ENCODE assay signal across 1 cellular context in the genomic region with DNA sequence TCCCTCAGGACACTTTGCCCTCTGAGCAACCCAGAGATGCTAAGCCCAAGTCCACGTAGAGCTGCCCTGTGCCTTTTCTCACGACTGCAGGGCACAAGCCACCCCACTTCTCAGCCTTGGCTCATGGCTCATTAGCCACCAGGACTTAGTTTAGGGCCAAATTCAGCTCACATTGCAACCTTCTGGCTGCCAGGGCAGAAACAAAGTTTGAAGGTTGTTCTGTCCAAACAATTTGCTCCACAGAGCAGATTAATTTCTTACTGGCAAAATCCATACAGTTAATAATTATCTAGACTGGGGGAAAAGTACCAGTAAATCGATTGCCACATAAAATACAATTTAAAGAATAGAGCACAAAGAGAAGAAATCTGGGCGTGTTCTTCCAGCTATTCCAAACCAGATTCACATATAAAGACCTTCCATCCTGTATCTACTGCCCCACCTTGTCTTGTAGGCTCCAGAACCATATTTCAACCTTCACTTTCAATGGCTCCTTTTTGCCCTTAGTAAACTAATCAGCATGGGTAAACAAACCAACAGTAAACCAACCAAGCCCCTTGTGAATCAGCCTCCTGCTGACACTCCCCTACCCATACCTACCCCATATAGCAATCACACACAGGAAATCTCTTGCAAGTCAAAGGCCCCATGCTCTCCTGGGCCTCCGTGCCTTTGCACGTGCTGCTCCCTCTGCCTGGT.
A peak's percentile ranks its signal among the peaks of the same experiment; 100 is the strongest.
TF ChIP-seq lines count a peak whose summit lies in the region.

No MANE protein-coding gene starts in this region.

TF ChIP-seq in HepG2, 621 proteins besides CTCF, POLR2A, EP300 and RAD21 (continued from another document and continues in another):
- TF ChIP-seq ZNF138 (CRISPR knock-in tag; IDR thresholded peaks at IDR 0.05; ENCODE audit: low read depth) (0 out of 2 replicates have a peak, but pooled peaks have one; percentile 36), ZNF577 (CRISPR knock-in tag; IDR thresholded peaks at IDR 0.05; ENCODE audit: borderline replicate concordance, low read depth) (no peak), RARA (CRISPR knock-in tag; IDR thresholded peaks at IDR 0.05) (peak; percentile 27; the same call in 1 of the 2 replicates), ZNF329 (CRISPR knock-in tag; IDR thresholded peaks at IDR 0.05; ENCODE audit: low read depth) (no peak), ZNF264 (CRISPR knock-in tag; IDR thresholded peaks at IDR 0.05) (peak; percentile 47), ONECUT2 (CRISPR knock-in tag; IDR thresholded peaks at IDR 0.05) (peak; percentile 64; the same call in 1 of the 2 replicates), GATAD2A (CRISPR knock-in tag; IDR thresholded peaks at IDR 0.05) (peak; percentile 73), SMC3 (IDR thresholded peaks at IDR 0.05; ENCODE audit: low read length) (peak; percentile 15; the same call in 1 of the 2 replicates), HOXD1 (CRISPR knock-in tag; IDR thresholded peaks at IDR 0.05) (0 out of 2 replicates have a peak, but pooled peaks have one; percentile 47), ZNF615 (CRISPR knock-in tag; IDR thresholded peaks at IDR 0.05; ENCODE audit: borderline replicate concordance) (no peak), ZNF598 (CRISPR knock-in tag; IDR thresholded peaks at IDR 0.05; ENCODE audit: borderline replicate concordance) (no peak), NFKB2 (CRISPR knock-in tag; IDR thresholded peaks at IDR 0.05; ENCODE audit: borderline replicate concordance) (peak; percentile 50; the same call in 1 of the 2 replicates), ZSCAN31 (CRISPR knock-in tag; IDR thresholded peaks at IDR 0.05; ENCODE audit: low read depth) (peak; percentile 51; the same call in 1 of the 2 replicates), HMG20A (CRISPR knock-in tag; IDR thresholded peaks at IDR 0.05; ENCODE audit: borderline replicate concordance) (peak; percentile 41), FOXO1 (CRISPR knock-in tag; IDR thresholded peaks at IDR 0.05) (peak; percentile 42), GABPB1 (CRISPR knock-in tag; IDR thresholded peaks at IDR 0.05) (peak; percentile 48), SOX6 (IDR thresholded peaks at IDR 0.05) (no peak), SOX6 (CRISPR knock-in tag; IDR thresholded peaks at IDR 0.05) (peak; percentile 90), ZMYM4 (CRISPR knock-in tag; IDR thresholded peaks at IDR 0.05) (peak; percentile 70), ZNF772 (CRISPR knock-in tag; IDR thresholded peaks at IDR 0.05) (peak; percentile 55; the same call in 1 of the 2 replicates), SKI (IDR thresholded peaks at IDR 0.05; ENCODE audit: partially characterized antibody) (no peak), ZNF563 (CRISPR knock-in tag; IDR thresholded peaks at IDR 0.05) (no peak), NR2F6 (IDR thresholded peaks at IDR 0.05) (peak; percentile 34; the same call in 1 of the 2 replicates), NR2F6 (CRISPR knock-in tag; IDR thresholded peaks at IDR 0.05) (peak; percentile 20; the same call in 1 of the 2 replicates), CREB1 (IDR thresholded peaks at IDR 0.05) (no peak), CREB1 (CRISPR knock-in tag; IDR thresholded peaks at IDR 0.05) (peak; percentile 58; the same call in 1 of the 2 replicates)
- TF ChIP-seq, protein P1, sequence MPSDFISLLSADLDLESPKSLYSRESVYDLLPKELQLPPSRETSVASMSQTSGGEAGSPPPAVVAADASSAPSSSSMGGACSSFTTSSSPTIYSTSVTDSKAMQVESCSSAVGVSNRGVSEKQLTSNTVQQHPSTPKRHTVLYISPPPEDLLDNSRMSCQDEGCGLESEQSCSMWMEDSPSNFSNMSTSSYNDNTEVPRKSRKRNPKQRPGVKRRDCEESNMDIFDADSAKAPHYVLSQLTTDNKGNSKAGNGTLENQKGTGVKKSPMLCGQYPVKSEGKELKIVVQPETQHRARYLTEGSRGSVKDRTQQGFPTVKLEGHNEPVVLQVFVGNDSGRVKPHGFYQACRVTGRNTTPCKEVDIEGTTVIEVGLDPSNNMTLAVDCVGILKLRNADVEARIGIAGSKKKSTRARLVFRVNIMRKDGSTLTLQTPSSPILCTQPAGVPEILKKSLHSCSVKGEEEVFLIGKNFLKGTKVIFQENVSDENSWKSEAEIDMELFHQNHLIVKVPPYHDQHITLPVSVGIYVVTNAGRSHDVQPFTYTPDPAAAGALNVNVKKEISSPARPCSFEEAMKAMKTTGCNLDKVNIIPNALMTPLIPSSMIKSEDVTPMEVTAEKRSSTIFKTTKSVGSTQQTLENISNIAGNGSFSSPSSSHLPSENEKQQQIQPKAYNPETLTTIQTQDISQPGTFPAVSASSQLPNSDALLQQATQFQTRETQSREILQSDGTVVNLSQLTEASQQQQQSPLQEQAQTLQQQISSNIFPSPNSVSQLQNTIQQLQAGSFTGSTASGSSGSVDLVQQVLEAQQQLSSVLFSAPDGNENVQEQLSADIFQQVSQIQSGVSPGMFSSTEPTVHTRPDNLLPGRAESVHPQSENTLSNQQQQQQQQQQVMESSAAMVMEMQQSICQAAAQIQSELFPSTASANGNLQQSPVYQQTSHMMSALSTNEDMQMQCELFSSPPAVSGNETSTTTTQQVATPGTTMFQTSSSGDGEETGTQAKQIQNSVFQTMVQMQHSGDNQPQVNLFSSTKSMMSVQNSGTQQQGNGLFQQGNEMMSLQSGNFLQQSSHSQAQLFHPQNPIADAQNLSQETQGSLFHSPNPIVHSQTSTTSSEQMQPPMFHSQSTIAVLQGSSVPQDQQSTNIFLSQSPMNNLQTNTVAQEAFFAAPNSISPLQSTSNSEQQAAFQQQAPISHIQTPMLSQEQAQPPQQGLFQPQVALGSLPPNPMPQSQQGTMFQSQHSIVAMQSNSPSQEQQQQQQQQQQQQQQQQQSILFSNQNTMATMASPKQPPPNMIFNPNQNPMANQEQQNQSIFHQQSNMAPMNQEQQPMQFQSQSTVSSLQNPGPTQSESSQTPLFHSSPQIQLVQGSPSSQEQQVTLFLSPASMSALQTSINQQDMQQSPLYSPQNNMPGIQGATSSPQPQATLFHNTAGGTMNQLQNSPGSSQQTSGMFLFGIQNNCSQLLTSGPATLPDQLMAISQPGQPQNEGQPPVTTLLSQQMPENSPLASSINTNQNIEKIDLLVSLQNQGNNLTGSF (CRISPR knock-in tag; IDR thresholded peaks at IDR 0.05) = 0 out of 2 replicates have a peak, but pooled peaks have one; percentile 32
- TF ChIP-seq, protein P2, sequence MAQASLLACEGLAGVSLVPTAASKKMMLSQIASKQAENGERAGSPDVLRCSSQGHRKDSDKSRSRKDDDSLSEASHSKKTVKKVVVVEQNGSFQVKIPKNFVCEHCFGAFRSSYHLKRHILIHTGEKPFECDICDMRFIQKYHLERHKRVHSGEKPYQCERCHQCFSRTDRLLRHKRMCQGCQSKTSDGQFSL (CRISPR knock-in tag; IDR thresholded peaks at IDR 0.05) = peak; percentile 40; the same call in 1 of the 2 replicates
- TF ChIP-seq, protein P3, sequence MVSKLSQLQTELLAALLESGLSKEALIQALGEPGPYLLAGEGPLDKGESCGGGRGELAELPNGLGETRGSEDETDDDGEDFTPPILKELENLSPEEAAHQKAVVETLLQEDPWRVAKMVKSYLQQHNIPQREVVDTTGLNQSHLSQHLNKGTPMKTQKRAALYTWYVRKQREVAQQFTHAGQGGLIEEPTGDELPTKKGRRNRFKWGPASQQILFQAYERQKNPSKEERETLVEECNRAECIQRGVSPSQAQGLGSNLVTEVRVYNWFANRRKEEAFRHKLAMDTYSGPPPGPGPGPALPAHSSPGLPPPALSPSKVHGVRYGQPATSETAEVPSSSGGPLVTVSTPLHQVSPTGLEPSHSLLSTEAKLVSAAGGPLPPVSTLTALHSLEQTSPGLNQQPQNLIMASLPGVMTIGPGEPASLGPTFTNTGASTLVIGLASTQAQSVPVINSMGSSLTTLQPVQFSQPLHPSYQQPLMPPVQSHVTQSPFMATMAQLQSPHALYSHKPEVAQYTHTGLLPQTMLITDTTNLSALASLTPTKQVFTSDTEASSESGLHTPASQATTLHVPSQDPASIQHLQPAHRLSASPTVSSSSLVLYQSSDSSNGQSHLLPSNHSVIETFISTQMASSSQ (IDR thresholded peaks at IDR 0.05; ENCODE audit: low read depth) = peak; percentile 90
- TF ChIP-seq, protein P3 (CRISPR knock-in tag; IDR thresholded peaks at IDR 0.05; ENCODE audit: borderline replicate concordance) = peak; percentile 92
- TF ChIP-seq, protein P4, sequence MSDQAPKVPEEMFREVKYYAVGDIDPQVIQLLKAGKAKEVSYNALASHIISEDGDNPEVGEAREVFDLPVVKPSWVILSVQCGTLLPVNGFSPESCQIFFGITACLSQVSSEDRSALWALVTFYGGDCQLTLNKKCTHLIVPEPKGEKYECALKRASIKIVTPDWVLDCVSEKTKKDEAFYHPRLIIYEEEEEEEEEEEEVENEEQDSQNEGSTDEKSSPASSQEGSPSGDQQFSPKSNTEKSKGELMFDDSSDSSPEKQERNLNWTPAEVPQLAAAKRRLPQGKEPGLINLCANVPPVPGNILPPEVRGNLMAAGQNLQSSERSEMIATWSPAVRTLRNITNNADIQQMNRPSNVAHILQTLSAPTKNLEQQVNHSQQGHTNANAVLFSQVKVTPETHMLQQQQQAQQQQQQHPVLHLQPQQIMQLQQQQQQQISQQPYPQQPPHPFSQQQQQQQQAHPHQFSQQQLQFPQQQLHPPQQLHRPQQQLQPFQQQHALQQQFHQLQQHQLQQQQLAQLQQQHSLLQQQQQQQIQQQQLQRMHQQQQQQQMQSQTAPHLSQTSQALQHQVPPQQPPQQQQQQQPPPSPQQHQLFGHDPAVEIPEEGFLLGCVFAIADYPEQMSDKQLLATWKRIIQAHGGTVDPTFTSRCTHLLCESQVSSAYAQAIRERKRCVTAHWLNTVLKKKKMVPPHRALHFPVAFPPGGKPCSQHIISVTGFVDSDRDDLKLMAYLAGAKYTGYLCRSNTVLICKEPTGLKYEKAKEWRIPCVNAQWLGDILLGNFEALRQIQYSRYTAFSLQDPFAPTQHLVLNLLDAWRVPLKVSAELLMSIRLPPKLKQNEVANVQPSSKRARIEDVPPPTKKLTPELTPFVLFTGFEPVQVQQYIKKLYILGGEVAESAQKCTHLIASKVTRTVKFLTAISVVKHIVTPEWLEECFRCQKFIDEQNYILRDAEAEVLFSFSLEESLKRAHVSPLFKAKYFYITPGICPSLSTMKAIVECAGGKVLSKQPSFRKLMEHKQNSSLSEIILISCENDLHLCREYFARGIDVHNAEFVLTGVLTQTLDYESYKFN (CRISPR knock-in tag; conservative IDR thresholded peaks at IDR 0.05) = peak; percentile 95
- TF ChIP-seq, protein P5, sequence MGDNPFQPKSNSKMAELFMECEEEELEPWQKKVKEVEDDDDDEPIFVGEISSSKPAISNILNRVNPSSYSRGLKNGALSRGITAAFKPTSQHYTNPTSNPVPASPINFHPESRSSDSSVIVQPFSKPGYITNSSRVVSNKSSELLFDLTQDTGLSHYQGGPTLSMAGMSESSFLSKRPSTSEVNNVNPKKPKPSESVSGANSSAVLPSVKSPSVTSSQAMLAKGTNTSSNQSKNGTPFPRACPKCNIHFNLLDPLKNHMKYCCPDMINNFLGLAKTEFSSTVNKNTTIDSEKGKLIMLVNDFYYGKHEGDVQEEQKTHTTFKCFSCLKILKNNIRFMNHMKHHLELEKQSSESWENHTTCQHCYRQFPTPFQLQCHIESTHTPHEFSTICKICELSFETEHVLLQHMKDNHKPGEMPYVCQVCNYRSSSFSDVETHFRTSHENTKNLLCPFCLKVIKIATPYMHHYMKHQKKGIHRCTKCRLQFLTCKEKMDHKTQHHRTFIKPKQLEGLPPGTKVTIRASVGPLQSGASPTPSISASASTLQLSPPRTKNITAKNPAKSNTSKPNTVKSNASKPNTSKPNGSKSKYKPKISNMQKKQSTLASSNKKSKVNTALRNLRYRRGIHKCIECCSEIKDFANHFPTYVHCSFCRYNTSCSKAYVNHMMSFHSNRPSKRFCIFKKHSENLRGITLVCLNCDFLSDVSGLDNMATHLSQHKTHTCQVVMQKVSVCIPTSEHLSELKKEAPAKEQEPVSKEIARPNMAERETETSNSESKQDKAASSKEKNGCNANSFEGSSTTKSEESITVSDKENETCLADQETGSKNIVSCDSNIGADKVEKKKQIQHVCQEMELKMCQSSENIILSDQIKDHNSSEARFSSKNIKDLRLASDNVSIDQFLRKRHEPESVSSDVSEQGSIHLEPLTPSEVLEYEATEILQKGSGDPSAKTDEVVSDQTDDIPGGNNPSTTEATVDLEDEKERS (CRISPR knock-in tag; IDR thresholded peaks at IDR 0.05) = 0 out of 2 replicates have a peak, but pooled peaks have one; percentile 78
- TF ChIP-seq, protein P6, sequence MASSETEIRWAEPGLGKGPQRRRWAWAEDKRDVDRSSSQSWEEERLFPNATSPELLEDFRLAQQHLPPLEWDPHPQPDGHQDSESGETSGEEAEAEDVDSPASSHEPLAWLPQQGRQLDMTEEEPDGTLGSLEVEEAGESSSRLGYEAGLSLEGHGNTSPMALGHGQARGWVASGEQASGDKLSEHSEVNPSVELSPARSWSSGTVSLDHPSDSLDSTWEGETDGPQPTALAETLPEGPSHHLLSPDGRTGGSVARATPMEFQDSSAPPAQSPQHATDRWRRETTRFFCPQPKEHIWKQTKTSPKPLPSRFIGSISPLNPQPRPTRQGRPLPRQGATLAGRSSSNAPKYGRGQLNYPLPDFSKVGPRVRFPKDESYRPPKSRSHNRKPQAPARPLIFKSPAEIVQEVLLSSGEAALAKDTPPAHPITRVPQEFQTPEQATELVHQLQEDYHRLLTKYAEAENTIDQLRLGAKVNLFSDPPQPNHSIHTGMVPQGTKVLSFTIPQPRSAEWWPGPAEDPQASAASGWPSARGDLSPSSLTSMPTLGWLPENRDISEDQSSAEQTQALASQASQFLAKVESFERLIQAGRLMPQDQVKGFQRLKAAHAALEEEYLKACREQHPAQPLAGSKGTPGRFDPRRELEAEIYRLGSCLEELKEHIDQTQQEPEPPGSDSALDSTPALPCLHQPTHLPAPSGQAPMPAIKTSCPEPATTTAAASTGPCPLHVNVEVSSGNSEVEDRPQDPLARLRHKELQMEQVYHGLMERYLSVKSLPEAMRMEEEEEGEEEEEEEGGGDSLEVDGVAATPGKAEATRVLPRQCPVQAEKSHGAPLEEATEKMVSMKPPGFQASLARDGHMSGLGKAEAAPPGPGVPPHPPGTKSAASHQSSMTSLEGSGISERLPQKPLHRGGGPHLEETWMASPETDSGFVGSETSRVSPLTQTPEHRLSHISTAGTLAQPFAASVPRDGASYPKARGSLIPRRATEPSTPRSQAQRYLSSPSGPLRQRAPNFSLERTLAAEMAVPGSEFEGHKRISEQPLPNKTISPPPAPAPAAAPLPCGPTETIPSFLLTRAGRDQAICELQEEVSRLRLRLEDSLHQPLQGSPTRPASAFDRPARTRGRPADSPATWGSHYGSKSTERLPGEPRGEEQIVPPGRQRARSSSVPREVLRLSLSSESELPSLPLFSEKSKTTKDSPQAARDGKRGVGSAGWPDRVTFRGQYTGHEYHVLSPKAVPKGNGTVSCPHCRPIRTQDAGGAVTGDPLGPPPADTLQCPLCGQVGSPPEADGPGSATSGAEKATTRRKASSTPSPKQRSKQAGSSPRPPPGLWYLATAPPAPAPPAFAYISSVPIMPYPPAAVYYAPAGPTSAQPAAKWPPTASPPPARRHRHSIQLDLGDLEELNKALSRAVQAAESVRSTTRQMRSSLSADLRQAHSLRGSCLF (CRISPR knock-in tag; IDR thresholded peaks at IDR 0.05; ENCODE audit: borderline replicate concordance) = no peak
